Comparison of ENCODE assay signal across 8 cellular contexts in the genomic region with DNA sequence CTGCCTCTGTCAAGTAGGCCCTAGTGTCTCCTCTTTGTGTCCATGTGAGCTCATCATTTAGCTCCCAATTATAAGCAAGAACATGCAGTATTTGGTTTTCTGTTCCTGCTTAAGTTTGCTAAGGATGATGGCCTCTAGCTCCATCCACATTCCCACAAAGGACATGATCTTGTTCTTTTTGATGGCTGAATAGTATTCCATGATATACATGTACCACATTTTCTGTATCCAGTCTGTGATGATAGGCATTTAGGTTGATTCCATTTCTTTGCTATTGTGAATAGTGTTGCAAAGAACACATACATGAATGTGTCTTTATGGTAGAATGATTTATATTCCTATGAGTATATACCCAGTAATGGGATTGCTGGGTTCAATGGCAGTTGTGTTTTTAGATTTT.
"Had no signal": no experiment of that assay in that cellular context is flagged by ENCODE, and none has a peak within 500 bp of the region (broad histone marks: within the 10 kb centered on the region; RNA-seq: fewer than 3 reads in every experiment).

No MANE protein-coding gene starts in this region.

- H3K36me3 Mint-ChIP-seq: IgD-negative memory B cell had no signal

- FAIRE-seq: HepG2, HTR-8/SVneo had no signal

- H3K9ac ChIP-seq: KMS-11 had no signal

- H3K27ac Mint-ChIP-seq: IgD-negative memory B cell had no signal

- H3K27ac ChIP-seq: HL-60, KMS-11 had no signal

- ATAC-seq: HepG2 had no signal

- H3K4me1 Mint-ChIP-seq: IgD-negative memory B cell had no signal

- DNase-seq: IMR-90, KBM-7, KG1 had no signal

- H3K4me2 ChIP-seq: KMS-11 had no signal

- H3K27me3 Mint-ChIP-seq: IgD-negative memory B cell had no signal

- H3K4me3 Mint-ChIP-seq: IgD-negative memory B cell had no signal
